Comparison of ENCODE assay signal across 9 cellular contexts in genomic region chr12:47071241-47071852, GRCh38. TPM values are rescaled to one million over a fixed set of nuclear protein-coding genes. Genes with fewer than 3 reads are reported as not detected.
A peak's percentile ranks its signal among the peaks of the same experiment; 100 is the strongest.
DNase-seq lines count a peak whose midpoint lies in the region; ATAC-seq and TF ChIP-seq lines count a peak whose summit lies in the region.
"Had no signal": no experiment of that assay in that cellular context is flagged by ENCODE, and none has a peak within 500 bp of the region (broad histone marks: within the 10 kb centered on the region; RNA-seq: fewer than 3 reads in every experiment).

No MANE protein-coding gene starts in this region.

- H3K9ac ChIP-seq in OCI-LY1 (ENCODE audit: low read length) = no peak overlapping the region

- TF ChIP-seq POLR2A in tibial nerve (IDR thresholded peaks at IDR 0.05) = no peak

- no peaks in the 10 kb centered on the region for H3K9me3 ChIP-seq in left ventricle myocardium inferior (replicated peaks)
- H3K9me3 ChIP-seq in OCI-LY1 (ENCODE audit: low read length) = no peaks in the 10 kb centered on the region
- H3K9me3 ChIP-seq in tibial nerve = no peaks in the 10 kb centered on the region
- H3K9me3 ChIP-seq: colonic mucosa had no signal

- no peak for ATAC-seq in HG03135 (IDR thresholded peaks at IDR 0.05; ENCODE audit: unreplicated experiment)
- no peak for ATAC-seq in HG03460 (IDR thresholded peaks at IDR 0.05; ENCODE audit: unreplicated experiment)

- no peaks in the 10 kb centered on the region for H4K20me1 ChIP-seq in OCI-LY1 (ENCODE audit: insufficient read depth, low read length)

- H3K27ac ChIP-seq in left ventricle myocardium inferior (replicated peaks) (no peak overlapping the region), OCI-LY1 (ENCODE audit: low read depth, low read length, poor library complexity, severe bottlenecking) (no peak overlapping the region), tibial nerve (no peak overlapping the region)
- H3K27ac ChIP-seq: colonic mucosa had no signal

- DNase-seq in left ventricle myocardium inferior (no peak), cardiac septum (ENCODE audit: low spot score) (no peak), fibroblast of pulmonary artery (ENCODE audit: low read depth) (no peak), amniotic stem cell (lab: John Stamatoyannopoulos, UW) (no peak), tibial nerve (ENCODE audit: low spot score in 2 of 2) (no peak)
- DNase-seq: colonic mucosa had no signal

- no peaks in the 10 kb centered on the region for H3K79me2 ChIP-seq in OCI-LY1 (ENCODE audit: insufficient read depth, low read length)

- no peaks in the 10 kb centered on the region for H3F3A ChIP-seq in OCI-LY1 (ENCODE audit: insufficient read depth, low read length)

- H3K4me1 ChIP-seq in left ventricle myocardium inferior (peaks cover 7% of the 10 kb centered on the region), OCI-LY1 (ENCODE audit: insufficient read depth, low read length, severe bottlenecking) (no peaks in the 10 kb centered on the region), tibial nerve (peaks cover 0 to 7% (median 0%) of the 10 kb centered on the region in 4 donors)
- H3K4me1 ChIP-seq: colonic mucosa had no signal

- H3K27me3 ChIP-seq in left ventricle myocardium inferior (ENCODE audit: low read depth) (peaks cover 17% of the 10 kb centered on the region), OCI-LY1 (ENCODE audit: insufficient read depth, low read length) (no peaks in the 10 kb centered on the region), tibial nerve (no peaks in the 10 kb centered on the region)
- H3K27me3 ChIP-seq: colonic mucosa had no signal

- H3K9me2 ChIP-seq in OCI-LY1 (ENCODE audit: low read depth, low read length) = no peaks in the 10 kb centered on the region

- WGBS in tibial nerve, 2 donors = 54 to 57% methylated on average over 5 of the region's 5 CpGs

- no peak for TF ChIP-seq EP300 in tibial nerve (IDR thresholded peaks at IDR 0.05)

- H3K36me3 ChIP-seq in left ventricle myocardium inferior (no peaks in the 10 kb centered on the region), OCI-LY1 (ENCODE audit: insufficient read depth, low read length) (no peaks in the 10 kb centered on the region), tibial nerve (no peaks in the 10 kb centered on the region)
- H3K36me3 ChIP-seq: colonic mucosa had no signal

- TF ChIP-seq CTCF in left ventricle myocardium inferior (IDR thresholded peaks at IDR 0.05; ENCODE audit: borderline replicate concordance) (peak; percentile 45), OCI-LY1 (IDR thresholded peaks at IDR 0.05; ENCODE audit: low read length) (peak; percentile 67), fibroblast of pulmonary artery (IDR thresholded peaks at IDR 0.05; ENCODE audit: low read length, missing control alignments) (peak; percentile 51), tibial nerve (IDR thresholded peaks at IDR 0.05) (peak in 2 of 5 experiments; percentile 16 to 26)

- intact Hi-C loops in left ventricle myocardium inferior (cut with micrococcal nuclease) = no loop called here
- intact Hi-C loops in cardiac septum (cut with DNase I) = loop anchor here (10.0 kb wide), 1 partner anchor 153 kb away; no protein-coding TSS in a partner anchor

- H3K4me3 ChIP-seq in left ventricle myocardium inferior = no peak overlapping the region
- no peak overlapping the region for H3K4me3 ChIP-seq in OCI-LY1 (ENCODE audit: low read depth, low read length, poor library complexity, severe bottlenecking)
- no peak overlapping the region for H3K4me3 ChIP-seq in fibroblast of pulmonary artery (replicated peaks; ENCODE audit: low read depth, low read length)
- H3K4me3 ChIP-seq in tibial nerve = no peak overlapping the region
- H3K4me3 ChIP-seq: colonic mucosa had no signal

- H3K4me2 ChIP-seq in OCI-LY1 (ENCODE audit: low read length) = no peak overlapping the region

- H2AFZ ChIP-seq in OCI-LY1 (ENCODE audit: low read length) = no peak overlapping the region

RNA-seq across cellular contexts. Expression of gene PCED1B, which starts 8.1 kb away (rescaled TPM):
- 0.55 TPM for total RNA-seq in left ventricle myocardium inferior
- 1.9 TPM for total RNA-seq in cardiac septum
- total RNA-seq in tibial nerve = 1 to 10 TPM in 2 of 4 donors, under 1 TPM in 1, not detected in 1; 0.90 to 2.9 (median 2.2) TPM

RNA-seq across cellular contexts. Expression of gene AMIGO2, which starts 8.4 kb away (rescaled TPM):
- total RNA-seq in left ventricle myocardium inferior (2.3 TPM), cardiac septum (1.3 TPM), tibial nerve (1 to 10 TPM; 1.7 to 6.6 (median 3.1) TPM)
